Comparison of ENCODE assay signal across 19 cellular contexts in genomic region chr6:145091102-145091826, GRCh38.
DNase-seq lines count a peak whose midpoint lies in the region; ATAC-seq and TF ChIP-seq lines count a peak whose summit lies in the region.
"Had no signal": no experiment of that assay in that cellular context is flagged by ENCODE, and none has a peak within 500 bp of the region (broad histone marks: within the 10 kb centered on the region; RNA-seq: fewer than 3 reads in every experiment).

No MANE protein-coding gene starts in this region.

- H3K4me1 ChIP-seq in GM23338 (ENCODE audit: insufficient read depth) (no peaks in the 10 kb centered on the region), adipocyte (ENCODE audit: control insufficient read depth, insufficient read depth, low read length) (peaks cover 22% of the 10 kb centered on the region), mesendoderm (ENCODE audit: control insufficient read depth, low read depth, low read length) (no peaks in the 10 kb centered on the region)

- H3K36me3 ChIP-seq in GM23338 (ENCODE audit: insufficient read depth) (no peaks in the 10 kb centered on the region), adipocyte (ENCODE audit: control insufficient read depth, insufficient read depth, low read length, severe bottlenecking) (no peaks in the 10 kb centered on the region), mesendoderm (ENCODE audit: control insufficient read depth, insufficient read depth, low read length) (no peaks in the 10 kb centered on the region)
- H3K36me3 ChIP-seq: BE2C had no signal

- H3K27ac Mint-ChIP-seq in GM23338: no peak overlapping the region
- H3K27ac Mint-ChIP-seq: CD8-positive, alpha-beta T cell had no signal

- no peak overlapping the region for H3K18ac ChIP-seq in mesendoderm (ENCODE audit: low read length)

- H4K8ac ChIP-seq in mesendoderm (ENCODE audit: low read depth, low read length): no peak overlapping the region

- H3K9me3 ChIP-seq in adipocyte (ENCODE audit: control insufficient read depth, low read length): no peaks in the 10 kb centered on the region
- H3K9me3 ChIP-seq: BE2C had no signal

- no peak for ATAC-seq in GM23338
- peak; percentile 96 for ATAC-seq in left lobe of liver
- no peak for ATAC-seq in HG02642 (IDR thresholded peaks at IDR 0.05; ENCODE audit: poor library complexity, unreplicated experiment)
- ATAC-seq in HG03342 (IDR thresholded peaks at IDR 0.05; ENCODE audit: unreplicated experiment): no peak
- ATAC-seq: CD8-positive, alpha-beta T cell; HCT116 had no signal

- H3K36me3 Mint-ChIP-seq in GM23338 (ENCODE audit: low read depth): no peaks in the 10 kb centered on the region
- H3K36me3 Mint-ChIP-seq: CD8-positive, alpha-beta T cell had no signal

- no peak for DNase-seq in GM23338 (ENCODE audit: low spot score)
- DNase-seq in adipocyte (ENCODE audit: low read depth): peak; percentile 7
- peak; percentile 65 for DNase-seq in left lobe of liver (ENCODE audit: low spot score)
- peak; percentile 29 for DNase-seq in renal cortical epithelial cell (ENCODE audit: low read depth)
- DNase-seq in A172 (ENCODE audit: low spot score): no peak
- no peak for DNase-seq in mesendoderm
- DNase-seq: 8988T; BE2C; CD8-positive, alpha-beta T cell; COR-L47; DMS153; DMS79 treated with DMSO at 0.1 percent for 48 hours; GDM1; IMR-90; KBM-7 had no signal

- no peak overlapping the region for H3K4me2 ChIP-seq in GM23338
- H3K4me2 ChIP-seq in mesendoderm (ENCODE audit: low read length): no peak overlapping the region

- H3K4me1 Mint-ChIP-seq in GM23338: peaks cover 4% of the 10 kb centered on the region; the same call in 2 of the 3 replicates

- H3K9me3 Mint-ChIP-seq in GM23338: no peaks in the 10 kb centered on the region; the same call in 2 of the 3 replicates
- H3K9me3 Mint-ChIP-seq: CD8-positive, alpha-beta T cell had no signal

- H3K4me3 Mint-ChIP-seq in GM23338: no peak overlapping the region
- H3K4me3 Mint-ChIP-seq: CD8-positive, alpha-beta T cell had no signal

- no peaks in the 10 kb centered on the region for H3F3A ChIP-seq in GM23338 (replicated peaks; ENCODE audit: low read depth)

- no peaks in the 10 kb centered on the region for H3K27me3 Mint-ChIP-seq in GM23338 (ENCODE audit: insufficient read depth, low read depth, poor library complexity)

- no peak overlapping the region for H2BK5ac ChIP-seq in mesendoderm (ENCODE audit: low read length)

- H3K4ac ChIP-seq in mesendoderm (ENCODE audit: low read depth, low read length): no peak overlapping the region

- H3K4me3 ChIP-seq in GM23338 (no peak overlapping the region), adipocyte (ENCODE audit: low read length) (no peak overlapping the region), mesendoderm (ENCODE audit: low read length) (no peak overlapping the region)

- H3K9ac ChIP-seq in adipocyte (ENCODE audit: low read length) (no peak overlapping the region), mesendoderm (ENCODE audit: low read length) (no peak overlapping the region)

- H3K56ac ChIP-seq in mesendoderm (ENCODE audit: low read length): no peak overlapping the region

- no peaks in the 10 kb centered on the region for H4K20me1 ChIP-seq in GM23338 (replicated peaks; ENCODE audit: insufficient read depth)

- WGBS in mesendoderm (ENCODE audit: extremely low coverage, insufficient coverage, low lambda C conversion rate): no CpG with 5 or more reads among the region's 2 CpGs

- H3K27ac ChIP-seq in GM23338 (ENCODE audit: low read depth): no peak overlapping the region
- H3K27ac ChIP-seq in mesendoderm (ENCODE audit: low read depth, low read length): no peak overlapping the region
- H3K27ac ChIP-seq: C4-2B had no signal

- no peak overlapping the region for H4K5ac ChIP-seq in mesendoderm (ENCODE audit: low read length)

- H3K9me2 ChIP-seq in GM23338 (ENCODE audit: insufficient read depth): no peaks in the 10 kb centered on the region; the same call in 1 of the 2 replicates

- no peak overlapping the region for H3K23ac ChIP-seq in mesendoderm (ENCODE audit: low read length)

- H2AFZ ChIP-seq in GM23338: peak overlapping the region; percentile 73; the same call in 1 of the 2 replicates

- no peak for TF ChIP-seq CTCF in GM23338 (conservative IDR thresholded peaks at IDR 0.05; ENCODE audit: low read depth in 2 of 2)

- no peaks in the 10 kb centered on the region for H3K79me1 ChIP-seq in mesendoderm (ENCODE audit: low read length)

- H3K27me3 ChIP-seq in GM23338 (ENCODE audit: insufficient read depth): no peaks in the 10 kb centered on the region
- H3K27me3 ChIP-seq in adipocyte (replicated peaks; ENCODE audit: control insufficient read depth, insufficient read depth, low read length): no peaks in the 10 kb centered on the region
- H3K27me3 ChIP-seq in mesendoderm (ENCODE audit: insufficient read depth, low read length, poor library complexity): no peaks in the 10 kb centered on the region
- H3K27me3 ChIP-seq: BE2C had no signal

- H3K79me2 ChIP-seq in GM23338 (replicated peaks; ENCODE audit: insufficient read depth): no peaks in the 10 kb centered on the region
- no peaks in the 10 kb centered on the region for H3K79me2 ChIP-seq in mesendoderm (ENCODE audit: control insufficient read depth, insufficient read depth, low read length)

- no peak overlapping the region for H2BK120ac ChIP-seq in mesendoderm (ENCODE audit: low read depth, low read length)

- no peak overlapping the region for H2AK5ac ChIP-seq in mesendoderm (ENCODE audit: low read length)

- H2BK15ac ChIP-seq in mesendoderm (replicated peaks; ENCODE audit: low read depth): no peak overlapping the region

TF ChIP-seq in GM23338, 12 proteins besides CTCF, POLR2A, EP300 and RAD21 (continues in another document):
- TF ChIP-seq ZNF114 (CRISPR knock-in tag; IDR thresholded peaks at IDR 0.05): no peak
- TF ChIP-seq NANOG (IDR thresholded peaks at IDR 0.05; ENCODE audit: borderline replicate concordance): no peak
- TF ChIP-seq JUNB (IDR thresholded peaks at IDR 0.05; ENCODE audit: unreplicated experiment): no peak
- no peak for TF ChIP-seq STAT1 (IDR thresholded peaks at IDR 0.05; ENCODE audit: unreplicated experiment)
- no peak for TF ChIP-seq ETS1 (IDR thresholded peaks at IDR 0.05)
- TF ChIP-seq EZH2phosphoT487 (IDR thresholded peaks at IDR 0.05; ENCODE audit: unreplicated experiment): no peak
- TF ChIP-seq CREB1 (CRISPR knock-in tag; IDR thresholded peaks at IDR 0.05; ENCODE audit: low read depth): no peak
- TF ChIP-seq POLR2AphosphoS5 (IDR thresholded peaks at IDR 0.05; ENCODE audit: low read depth): no peak

Comparison
In these comparisons a context has a peak if more than half of its experiments do, and no peak if none do; other contexts are left out.
1. DNase-seq: peak in adipocyte (single experiment), left lobe of liver (single experiment) and renal cortical epithelial cell (single experiment); none in GM23338 (single experiment), A172 (single experiment) and mesendoderm (single experiment).